9 cellular contexts compared by ENCODE assay signal in the genomic region with DNA sequence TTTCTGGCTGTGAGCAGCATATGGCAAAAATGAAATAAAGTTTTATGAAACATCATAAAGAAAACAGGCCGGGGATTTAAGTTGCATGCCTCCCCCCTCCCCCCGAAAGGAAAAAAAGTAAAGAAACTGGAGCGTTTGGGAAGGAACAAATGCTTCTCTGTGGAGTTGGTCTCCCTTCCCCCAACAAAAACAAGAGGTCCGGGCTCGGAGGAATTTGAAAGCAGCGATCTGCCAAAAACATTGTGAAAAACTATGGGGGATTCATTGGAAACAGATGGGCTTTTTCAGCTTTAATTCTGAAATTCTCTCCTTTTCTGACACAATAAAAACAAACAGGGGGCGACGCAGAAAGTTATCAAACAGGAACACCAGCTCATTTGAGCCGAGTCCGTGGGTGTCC. TPM values are rescaled to one million over a fixed set of nuclear protein-coding genes. Genes with fewer than 3 reads are reported as not detected.
DNase-seq lines count a peak whose midpoint lies in the region; ATAC-seq and TF ChIP-seq lines count a peak whose summit lies in the region.
"Had no signal": no experiment of that assay in that cellular context is flagged by ENCODE, and none has a peak within 500 bp of the region (broad histone marks: within the 10 kb centered on the region; RNA-seq: fewer than 3 reads in every experiment).

No MANE protein-coding gene starts in this region.

- ATAC-seq in CD8-positive, alpha-beta T cell: no peak
- ATAC-seq in T-cell (replicated peaks in 1 of 4): no peak
- ATAC-seq in foreskin keratinocyte: no peak
- no peak for ATAC-seq in GM21619 (IDR thresholded peaks at IDR 0.05; ENCODE audit: unreplicated experiment)
- ATAC-seq in GM21576 (IDR thresholded peaks at IDR 0.05; ENCODE audit: unreplicated experiment): no peak
- no peak for ATAC-seq in HG02840 (IDR thresholded peaks at IDR 0.05; ENCODE audit: low FRiP score, unreplicated experiment)

- peaks cover 56% of the 10 kb centered on the region for H3K27me3 Mint-ChIP-seq in CD8-positive, alpha-beta T cell (ENCODE audit: low read depth)
- H3K27me3 Mint-ChIP-seq in T-cell: peaks cover 53 to 59% of the 10 kb centered on the region in 2 donors

- TF ChIP-seq CTCF in CD8-positive, alpha-beta T cell (IDR thresholded peaks at IDR 0.05): no peak
- TF ChIP-seq CTCF in foreskin keratinocyte (conservative IDR thresholded peaks at IDR 0.05) (no peak), prostate gland (IDR thresholded peaks at IDR 0.05) (no peak)

- H3K9me3 Mint-ChIP-seq in CD8-positive, alpha-beta T cell: no peaks in the 10 kb centered on the region
- H3K9me3 Mint-ChIP-seq in T-cell: no peaks in the 10 kb centered on the region

- no peak overlapping the region for H3K27ac Mint-ChIP-seq in CD8-positive, alpha-beta T cell
- H3K27ac Mint-ChIP-seq in T-cell: no peak overlapping the region

- H3K36me3 Mint-ChIP-seq in CD8-positive, alpha-beta T cell: no peaks in the 10 kb centered on the region
- no peaks in the 10 kb centered on the region for H3K36me3 Mint-ChIP-seq in T-cell

- no peak for TF ChIP-seq POLR2A in prostate gland (IDR thresholded peaks at IDR 0.05)

- POLR2A ChIA-PET in CD8-positive, alpha-beta T cell (lab: Charles Lee): interaction anchor here (0.6 kb wide), 1 partner anchor 25 kb away, joined by 3 read pairs; no protein-coding TSS in a partner anchor
- POLR2A ChIA-PET in T-cell (lab: Charles Lee): interaction anchor here in 1 of 2 donors (0.7 kb wide), 1 partner anchor 47 kb away, joined by 14 read pairs; no protein-coding TSS in a partner anchor

- H3K27ac ChIP-seq in CD8-positive, alpha-beta T cell (ENCODE audit: low read depth, low read length): no peak overlapping the region
- peak overlapping the region; percentile 13 for H3K27ac ChIP-seq in foreskin keratinocyte
- H3K27ac ChIP-seq in prostate gland: peak overlapping the region; percentile 74 to 79

- intact Hi-C loops in CD8-positive, alpha-beta T cell (cut with DNase I, micrococcal nuclease): no loop called here
- intact Hi-C loops in prostate gland (cut with DNase I): loop anchor here (5.0 kb wide), 2 partner anchors 45 to 270 kb away; no protein-coding TSS in a partner anchor

- H3K36me3 ChIP-seq in CD8-positive, alpha-beta T cell (ENCODE audit: insufficient read depth, low read length): no peaks in the 10 kb centered on the region
- H3K36me3 ChIP-seq in prostate gland: no peaks in the 10 kb centered on the region

- H3K4me1 Mint-ChIP-seq in CD8-positive, alpha-beta T cell (ENCODE audit: low read depth): peaks cover 12% of the 10 kb centered on the region
- peaks cover 16 to 22% (median 17%) of the 10 kb centered on the region in 3 donors for H3K4me1 Mint-ChIP-seq in T-cell

- H3K27me3 ChIP-seq in CD8-positive, alpha-beta T cell (ENCODE audit: insufficient read depth, low read length): no peaks in the 10 kb centered on the region
- H3K27me3 ChIP-seq in foreskin keratinocyte (peaks cover 51% of the 10 kb centered on the region), prostate gland (replicated peaks; ENCODE audit: insufficient read depth) (no peaks in the 10 kb centered on the region)

- H3K4me3 Mint-ChIP-seq in CD8-positive, alpha-beta T cell: peak overlapping the region; percentile 35
- H3K4me3 Mint-ChIP-seq in T-cell: peak overlapping the region in 2 of 3 donors; percentile 24 to 81

- H3K4me1 ChIP-seq in CD8-positive, alpha-beta T cell (ENCODE audit: insufficient read depth, low read length): peaks cover 12% of the 10 kb centered on the region
- H3K4me1 ChIP-seq in foreskin keratinocyte: no peaks in the 10 kb centered on the region
- H3K4me1 ChIP-seq in prostate gland (replicated peaks): peaks cover 3% of the 10 kb centered on the region

- WGBS in prostate gland: 1% methylated on average over 10 of the region's 10 CpGs

- no peak for DNase-seq in CD8-positive, alpha-beta T cell
- DNase-seq in T-cell: no peak
- no peak for DNase-seq in foreskin keratinocyte
- DNase-seq in prostate gland (ENCODE audit: low spot score): no peak
- no peak for DNase-seq in NCI-H345 (lab: John Stamatoyannopoulos, UW)
- DNase-seq: NCI-H526 treated with DMSO at 0.1 percent for 48 hours had no signal

- no peak overlapping the region for H3K4me3 ChIP-seq in CD8-positive, alpha-beta T cell (ENCODE audit: low read depth, low read length)
- H3K4me3 ChIP-seq in prostate gland: peak overlapping the region; percentile 60 to 68

- CTCF ChIA-PET in CD8-positive, alpha-beta T cell (lab: Charles Lee): interaction anchor here (1.2 to 1.7 kb wide), 3 partner anchors 15 to 42 kb away, joined by 4 read pairs; no protein-coding TSS in a partner anchor
- CTCF ChIA-PET in T-cell (lab: Charles Lee): no interaction called here

- H3K9me3 ChIP-seq in CD8-positive, alpha-beta T cell (ENCODE audit: low read length): no peaks in the 10 kb centered on the region
- no peaks in the 10 kb centered on the region for H3K9me3 ChIP-seq in prostate gland

RNA-seq across cellular contexts. Expression of a gene that starts 17.0 kb away (rescaled TPM):
- total RNA-seq in CD8-positive, alpha-beta T cell: 1 to 10 TPM in 1 of 2 experiments, under 1 TPM in 1; 0.50 to 1.7 TPM
- under 1 TPM in 3 of 5 donors, not detected in 2; 0.15 to 0.44 (median 0.23) TPM for total RNA-seq in T-cell
- 1.4 and 1.8 TPM in 2 replicates for total RNA-seq in foreskin keratinocyte
- polyA plus RNA-seq in foreskin keratinocyte: 1.2 TPM in 2 replicates
- total RNA-seq in prostate gland: 10 to 100 TPM; 10.3 to 93.8 TPM
